In the genomic region with DNA sequence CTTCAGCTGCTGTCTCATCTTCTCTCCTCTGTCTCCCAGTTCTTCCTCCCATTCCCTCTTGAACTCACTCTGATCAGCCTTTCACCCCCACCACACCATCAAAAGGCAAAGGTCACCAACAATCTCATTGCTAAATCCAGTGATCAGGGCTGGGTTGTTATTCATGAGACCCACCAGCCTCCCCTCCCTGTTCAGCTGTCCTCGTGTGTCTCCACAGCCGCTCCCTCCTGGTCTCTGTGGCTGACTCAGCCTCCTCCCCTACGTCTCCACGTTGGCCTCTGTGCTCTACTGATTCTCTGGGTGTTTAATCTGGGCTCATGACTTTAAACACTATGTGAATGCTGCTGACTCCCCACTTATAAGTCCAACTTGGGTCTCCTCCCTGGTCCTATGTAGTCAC, we compare ENCODE assay signal across 2 cellular contexts.
TF ChIP-seq lines count a peak whose summit lies in the region.

No MANE protein-coding gene starts in this region.

TF ChIP-seq in GM23338, 12 proteins besides CTCF, POLR2A, EP300 and RAD21:
- TF ChIP-seq EZH2 (IDR thresholded peaks at IDR 0.05; ENCODE audit: low read depth, unreplicated experiment) (no peak), ZNF331 (CRISPR knock-in tag; IDR thresholded peaks at IDR 0.05; ENCODE audit: low read depth) (no peak), CREB1 (CRISPR knock-in tag; IDR thresholded peaks at IDR 0.05; ENCODE audit: low read depth) (no peak), NANOG (IDR thresholded peaks at IDR 0.05; ENCODE audit: borderline replicate concordance) (no peak), JUNB (IDR thresholded peaks at IDR 0.05; ENCODE audit: unreplicated experiment) (no peak), POLR2AphosphoS5 (IDR thresholded peaks at IDR 0.05; ENCODE audit: low read depth) (no peak), EZH2phosphoT487 (IDR thresholded peaks at IDR 0.05; ENCODE audit: unreplicated experiment) (no peak)
- TF ChIP-seq, protein P1, sequence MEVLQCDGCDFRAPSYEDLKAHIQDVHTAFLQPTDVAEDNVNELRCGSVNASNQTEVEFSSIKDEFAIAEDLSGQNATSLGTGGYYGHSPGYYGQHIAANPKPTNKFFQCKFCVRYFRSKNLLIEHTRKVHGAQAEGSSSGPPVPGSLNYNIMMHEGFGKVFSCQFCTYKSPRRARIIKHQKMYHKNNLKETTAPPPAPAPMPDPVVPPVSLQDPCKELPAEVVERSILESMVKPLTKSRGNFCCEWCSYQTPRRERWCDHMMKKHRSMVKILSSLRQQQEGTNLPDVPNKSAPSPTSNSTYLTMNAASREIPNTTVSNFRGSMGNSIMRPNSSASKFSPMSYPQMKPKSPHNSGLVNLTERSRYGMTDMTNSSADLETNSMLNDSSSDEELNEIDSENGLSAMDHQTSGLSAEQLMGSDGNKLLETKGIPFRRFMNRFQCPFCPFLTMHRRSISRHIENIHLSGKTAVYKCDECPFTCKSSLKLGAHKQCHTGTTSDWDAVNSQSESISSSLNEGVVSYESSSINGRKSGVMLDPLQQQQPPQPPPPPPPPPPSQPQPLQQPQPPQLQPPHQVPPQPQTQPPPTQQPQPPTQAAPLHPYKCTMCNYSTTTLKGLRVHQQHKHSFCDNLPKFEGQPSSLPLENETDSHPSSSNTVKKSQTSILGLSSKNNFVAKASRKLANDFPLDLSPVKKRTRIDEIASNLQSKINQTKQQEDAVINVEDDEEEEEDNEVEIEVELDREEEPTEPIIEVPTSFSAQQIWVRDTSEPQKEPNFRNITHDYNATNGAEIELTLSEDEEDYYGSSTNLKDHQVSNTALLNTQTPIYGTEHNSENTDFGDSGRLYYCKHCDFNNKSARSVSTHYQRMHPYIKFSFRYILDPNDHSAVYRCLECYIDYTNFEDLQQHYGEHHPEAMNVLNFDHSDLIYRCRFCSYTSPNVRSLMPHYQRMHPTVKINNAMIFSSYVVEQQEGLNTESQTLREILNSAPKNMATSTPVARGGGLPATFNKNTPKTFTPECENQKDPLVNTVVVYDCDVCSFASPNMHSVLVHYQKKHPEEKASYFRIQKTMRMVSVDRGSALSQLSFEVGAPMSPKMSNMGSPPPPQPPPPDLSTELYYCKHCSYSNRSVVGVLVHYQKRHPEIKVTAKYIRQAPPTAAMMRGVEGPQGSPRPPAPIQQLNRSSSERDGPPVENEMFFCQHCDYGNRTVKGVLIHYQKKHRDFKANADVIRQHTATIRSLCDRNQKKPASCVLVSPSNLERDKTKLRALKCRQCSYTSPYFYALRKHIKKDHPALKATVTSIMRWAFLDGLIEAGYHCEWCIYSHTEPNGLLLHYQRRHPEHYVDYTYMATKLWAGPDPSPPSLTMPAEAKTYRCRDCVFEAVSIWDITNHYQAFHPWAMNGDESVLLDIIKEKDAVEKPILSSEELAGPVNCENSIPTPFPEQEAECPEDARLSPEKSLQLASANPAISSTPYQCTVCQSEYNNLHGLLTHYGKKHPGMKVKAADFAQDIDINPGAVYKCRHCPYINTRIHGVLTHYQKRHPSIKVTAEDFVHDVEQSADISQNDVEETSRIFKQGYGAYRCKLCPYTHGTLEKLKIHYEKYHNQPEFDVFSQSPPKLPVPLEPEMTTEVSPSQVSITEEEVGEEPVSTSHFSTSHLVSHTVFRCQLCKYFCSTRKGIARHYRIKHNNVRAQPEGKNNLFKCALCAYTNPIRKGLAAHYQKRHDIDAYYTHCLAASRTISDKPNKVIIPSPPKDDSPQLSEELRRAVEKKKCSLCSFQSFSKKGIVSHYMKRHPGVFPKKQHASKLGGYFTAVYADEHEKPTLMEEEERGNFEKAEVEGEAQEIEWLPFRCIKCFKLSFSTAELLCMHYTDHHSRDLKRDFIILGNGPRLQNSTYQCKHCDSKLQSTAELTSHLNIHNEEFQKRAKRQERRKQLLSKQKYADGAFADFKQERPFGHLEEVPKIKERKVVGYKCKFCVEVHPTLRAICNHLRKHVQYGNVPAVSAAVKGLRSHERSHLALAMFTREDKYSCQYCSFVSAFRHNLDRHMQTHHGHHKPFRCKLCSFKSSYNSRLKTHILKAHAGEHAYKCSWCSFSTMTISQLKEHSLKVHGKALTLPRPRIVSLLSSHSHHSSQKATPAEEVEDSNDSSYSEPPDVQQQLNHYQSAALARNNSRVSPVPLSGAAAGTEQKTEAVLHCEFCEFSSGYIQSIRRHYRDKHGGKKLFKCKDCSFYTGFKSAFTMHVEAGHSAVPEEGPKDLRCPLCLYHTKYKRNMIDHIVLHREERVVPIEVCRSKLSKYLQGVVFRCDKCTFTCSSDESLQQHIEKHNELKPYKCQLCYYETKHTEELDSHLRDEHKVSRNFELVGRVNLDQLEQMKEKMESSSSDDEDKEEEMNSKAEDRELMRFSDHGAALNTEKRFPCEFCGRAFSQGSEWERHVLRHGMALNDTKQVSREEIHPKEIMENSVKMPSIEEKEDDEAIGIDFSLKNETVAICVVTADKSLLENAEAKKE (CRISPR knock-in tag; IDR thresholded peaks at IDR 0.05) = no peak
- TF ChIP-seq, protein P2, sequence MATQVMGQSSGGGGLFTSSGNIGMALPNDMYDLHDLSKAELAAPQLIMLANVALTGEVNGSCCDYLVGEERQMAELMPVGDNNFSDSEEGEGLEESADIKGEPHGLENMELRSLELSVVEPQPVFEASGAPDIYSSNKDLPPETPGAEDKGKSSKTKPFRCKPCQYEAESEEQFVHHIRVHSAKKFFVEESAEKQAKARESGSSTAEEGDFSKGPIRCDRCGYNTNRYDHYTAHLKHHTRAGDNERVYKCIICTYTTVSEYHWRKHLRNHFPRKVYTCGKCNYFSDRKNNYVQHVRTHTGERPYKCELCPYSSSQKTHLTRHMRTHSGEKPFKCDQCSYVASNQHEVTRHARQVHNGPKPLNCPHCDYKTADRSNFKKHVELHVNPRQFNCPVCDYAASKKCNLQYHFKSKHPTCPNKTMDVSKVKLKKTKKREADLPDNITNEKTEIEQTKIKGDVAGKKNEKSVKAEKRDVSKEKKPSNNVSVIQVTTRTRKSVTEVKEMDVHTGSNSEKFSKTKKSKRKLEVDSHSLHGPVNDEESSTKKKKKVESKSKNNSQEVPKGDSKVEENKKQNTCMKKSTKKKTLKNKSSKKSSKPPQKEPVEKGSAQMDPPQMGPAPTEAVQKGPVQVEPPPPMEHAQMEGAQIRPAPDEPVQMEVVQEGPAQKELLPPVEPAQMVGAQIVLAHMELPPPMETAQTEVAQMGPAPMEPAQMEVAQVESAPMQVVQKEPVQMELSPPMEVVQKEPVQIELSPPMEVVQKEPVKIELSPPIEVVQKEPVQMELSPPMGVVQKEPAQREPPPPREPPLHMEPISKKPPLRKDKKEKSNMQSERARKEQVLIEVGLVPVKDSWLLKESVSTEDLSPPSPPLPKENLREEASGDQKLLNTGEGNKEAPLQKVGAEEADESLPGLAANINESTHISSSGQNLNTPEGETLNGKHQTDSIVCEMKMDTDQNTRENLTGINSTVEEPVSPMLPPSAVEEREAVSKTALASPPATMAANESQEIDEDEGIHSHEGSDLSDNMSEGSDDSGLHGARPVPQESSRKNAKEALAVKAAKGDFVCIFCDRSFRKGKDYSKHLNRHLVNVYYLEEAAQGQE (IDR thresholded peaks at IDR 0.05; ENCODE audit: unreplicated experiment) = no peak
- TF ChIP-seq, protein P3, sequence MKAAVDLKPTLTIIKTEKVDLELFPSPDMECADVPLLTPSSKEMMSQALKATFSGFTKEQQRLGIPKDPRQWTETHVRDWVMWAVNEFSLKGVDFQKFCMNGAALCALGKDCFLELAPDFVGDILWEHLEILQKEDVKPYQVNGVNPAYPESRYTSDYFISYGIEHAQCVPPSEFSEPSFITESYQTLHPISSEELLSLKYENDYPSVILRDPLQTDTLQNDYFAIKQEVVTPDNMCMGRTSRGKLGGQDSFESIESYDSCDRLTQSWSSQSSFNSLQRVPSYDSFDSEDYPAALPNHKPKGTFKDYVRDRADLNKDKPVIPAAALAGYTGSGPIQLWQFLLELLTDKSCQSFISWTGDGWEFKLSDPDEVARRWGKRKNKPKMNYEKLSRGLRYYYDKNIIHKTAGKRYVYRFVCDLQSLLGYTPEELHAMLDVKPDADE (IDR thresholded peaks at IDR 0.05) = no peak

TF ChIP-seq in HepG2, 621 proteins besides CTCF, POLR2A, EP300 and RAD21 (continues in another document):
- TF ChIP-seq ZNF501 (CRISPR knock-in tag; IDR thresholded peaks at IDR 0.05) (no peak), HDAC2 (CRISPR knock-in tag; IDR thresholded peaks at IDR 0.05) (no peak), ZMYM3 (CRISPR knock-in tag; IDR thresholded peaks at IDR 0.05) (no peak), MED13 (CRISPR knock-in tag; IDR thresholded peaks at IDR 0.05) (no peak), ELF4 (CRISPR knock-in tag; IDR thresholded peaks at IDR 0.05; ENCODE audit: borderline replicate concordance) (no peak), ATF7 (IDR thresholded peaks at IDR 0.05) (no peak), ATF7 (CRISPR knock-in tag; IDR thresholded peaks at IDR 0.05) (no peak), KAT7 (CRISPR knock-in tag; IDR thresholded peaks at IDR 0.05; ENCODE audit: borderline replicate concordance) (no peak), ZSCAN25 (CRISPR knock-in tag; IDR thresholded peaks at IDR 0.05) (no peak), NFYC (CRISPR knock-in tag; IDR thresholded peaks at IDR 0.05) (no peak)
- TF ChIP-seq, protein P4, sequence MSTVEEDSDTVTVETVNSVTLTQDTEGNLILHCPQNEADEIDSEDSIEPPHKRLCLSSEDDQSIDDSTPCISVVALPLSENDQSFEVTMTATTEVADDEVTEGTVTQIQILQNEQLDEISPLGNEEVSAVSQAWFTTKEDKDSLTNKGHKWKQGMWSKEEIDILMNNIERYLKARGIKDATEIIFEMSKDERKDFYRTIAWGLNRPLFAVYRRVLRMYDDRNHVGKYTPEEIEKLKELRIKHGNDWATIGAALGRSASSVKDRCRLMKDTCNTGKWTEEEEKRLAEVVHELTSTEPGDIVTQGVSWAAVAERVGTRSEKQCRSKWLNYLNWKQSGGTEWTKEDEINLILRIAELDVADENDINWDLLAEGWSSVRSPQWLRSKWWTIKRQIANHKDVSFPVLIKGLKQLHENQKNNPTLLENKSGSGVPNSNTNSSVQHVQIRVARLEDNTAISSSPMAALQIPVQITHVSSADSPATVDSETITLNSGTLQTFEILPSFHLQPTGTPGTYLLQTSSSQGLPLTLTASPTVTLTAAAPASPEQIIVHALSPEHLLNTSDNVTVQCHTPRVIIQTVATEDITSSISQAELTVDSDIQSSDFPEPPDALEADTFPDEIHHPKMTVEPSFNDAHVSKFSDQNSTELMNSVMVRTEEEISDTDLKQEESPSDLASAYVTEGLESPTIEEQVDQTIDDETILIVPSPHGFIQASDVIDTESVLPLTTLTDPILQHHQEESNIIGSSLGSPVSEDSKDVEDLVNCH (CRISPR knock-in tag; IDR thresholded peaks at IDR 0.05) = no peak
- TF ChIP-seq, protein P5, sequence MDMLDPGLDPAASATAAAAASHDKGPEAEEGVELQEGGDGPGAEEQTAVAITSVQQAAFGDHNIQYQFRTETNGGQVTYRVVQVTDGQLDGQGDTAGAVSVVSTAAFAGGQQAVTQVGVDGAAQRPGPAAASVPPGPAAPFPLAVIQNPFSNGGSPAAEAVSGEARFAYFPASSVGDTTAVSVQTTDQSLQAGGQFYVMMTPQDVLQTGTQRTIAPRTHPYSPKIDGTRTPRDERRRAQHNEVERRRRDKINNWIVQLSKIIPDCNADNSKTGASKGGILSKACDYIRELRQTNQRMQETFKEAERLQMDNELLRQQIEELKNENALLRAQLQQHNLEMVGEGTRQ (IDR thresholded peaks at IDR 0.05; ENCODE audit: low read depth, low read length) = no peak
- TF ChIP-seq, protein P5 (CRISPR knock-in tag; IDR thresholded peaks at IDR 0.05; ENCODE audit: borderline replicate concordance) = no peak
- TF ChIP-seq, protein P6, sequence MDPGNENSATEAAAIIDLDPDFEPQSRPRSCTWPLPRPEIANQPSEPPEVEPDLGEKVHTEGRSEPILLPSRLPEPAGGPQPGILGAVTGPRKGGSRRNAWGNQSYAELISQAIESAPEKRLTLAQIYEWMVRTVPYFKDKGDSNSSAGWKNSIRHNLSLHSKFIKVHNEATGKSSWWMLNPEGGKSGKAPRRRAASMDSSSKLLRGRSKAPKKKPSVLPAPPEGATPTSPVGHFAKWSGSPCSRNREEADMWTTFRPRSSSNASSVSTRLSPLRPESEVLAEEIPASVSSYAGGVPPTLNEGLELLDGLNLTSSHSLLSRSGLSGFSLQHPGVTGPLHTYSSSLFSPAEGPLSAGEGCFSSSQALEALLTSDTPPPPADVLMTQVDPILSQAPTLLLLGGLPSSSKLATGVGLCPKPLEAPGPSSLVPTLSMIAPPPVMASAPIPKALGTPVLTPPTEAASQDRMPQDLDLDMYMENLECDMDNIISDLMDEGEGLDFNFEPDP (CRISPR knock-in tag; conservative IDR thresholded peaks at IDR 0.05) = no peak
- TF ChIP-seq, protein P7, sequence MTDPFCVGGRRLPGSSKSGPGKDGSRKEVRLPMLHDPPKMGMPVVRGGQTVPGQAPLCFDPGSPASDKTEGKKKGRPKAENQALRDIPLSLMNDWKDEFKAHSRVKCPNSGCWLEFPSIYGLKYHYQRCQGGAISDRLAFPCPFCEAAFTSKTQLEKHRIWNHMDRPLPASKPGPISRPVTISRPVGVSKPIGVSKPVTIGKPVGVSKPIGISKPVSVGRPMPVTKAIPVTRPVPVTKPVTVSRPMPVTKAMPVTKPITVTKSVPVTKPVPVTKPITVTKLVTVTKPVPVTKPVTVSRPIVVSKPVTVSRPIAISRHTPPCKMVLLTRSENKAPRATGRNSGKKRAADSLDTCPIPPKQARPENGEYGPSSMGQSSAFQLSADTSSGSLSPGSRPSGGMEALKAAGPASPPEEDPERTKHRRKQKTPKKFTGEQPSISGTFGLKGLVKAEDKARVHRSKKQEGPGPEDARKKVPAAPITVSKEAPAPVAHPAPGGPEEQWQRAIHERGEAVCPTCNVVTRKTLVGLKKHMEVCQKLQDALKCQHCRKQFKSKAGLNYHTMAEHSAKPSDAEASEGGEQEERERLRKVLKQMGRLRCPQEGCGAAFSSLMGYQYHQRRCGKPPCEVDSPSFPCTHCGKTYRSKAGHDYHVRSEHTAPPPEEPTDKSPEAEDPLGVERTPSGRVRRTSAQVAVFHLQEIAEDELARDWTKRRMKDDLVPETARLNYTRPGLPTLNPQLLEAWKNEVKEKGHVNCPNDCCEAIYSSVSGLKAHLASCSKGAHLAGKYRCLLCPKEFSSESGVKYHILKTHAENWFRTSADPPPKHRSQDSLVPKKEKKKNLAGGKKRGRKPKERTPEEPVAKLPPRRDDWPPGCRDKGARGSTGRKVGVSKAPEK (CRISPR knock-in tag; IDR thresholded peaks at IDR 0.05; ENCODE audit: borderline replicate concordance) = no peak
- TF ChIP-seq, protein P8, sequence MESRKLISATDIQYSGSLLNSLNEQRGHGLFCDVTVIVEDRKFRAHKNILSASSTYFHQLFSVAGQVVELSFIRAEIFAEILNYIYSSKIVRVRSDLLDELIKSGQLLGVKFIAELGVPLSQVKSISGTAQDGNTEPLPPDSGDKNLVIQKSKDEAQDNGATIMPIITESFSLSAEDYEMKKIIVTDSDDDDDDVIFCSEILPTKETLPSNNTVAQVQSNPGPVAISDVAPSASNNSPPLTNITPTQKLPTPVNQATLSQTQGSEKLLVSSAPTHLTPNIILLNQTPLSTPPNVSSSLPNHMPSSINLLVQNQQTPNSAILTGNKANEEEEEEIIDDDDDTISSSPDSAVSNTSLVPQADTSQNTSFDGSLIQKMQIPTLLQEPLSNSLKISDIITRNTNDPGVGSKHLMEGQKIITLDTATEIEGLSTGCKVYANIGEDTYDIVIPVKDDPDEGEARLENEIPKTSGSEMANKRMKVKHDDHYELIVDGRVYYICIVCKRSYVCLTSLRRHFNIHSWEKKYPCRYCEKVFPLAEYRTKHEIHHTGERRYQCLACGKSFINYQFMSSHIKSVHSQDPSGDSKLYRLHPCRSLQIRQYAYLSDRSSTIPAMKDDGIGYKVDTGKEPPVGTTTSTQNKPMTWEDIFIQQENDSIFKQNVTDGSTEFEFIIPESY (CRISPR knock-in tag; IDR thresholded peaks at IDR 0.05) = no peak
